In genomic region chr10:121633056-121633455, GRCh38 we compare ENCODE assay signal across 17 cellular contexts. TPM values are rescaled to one million over a fixed set of nuclear protein-coding genes. Genes with fewer than 3 reads are reported as not detected.
DNase-seq lines count a peak whose midpoint lies in the region; ATAC-seq and TF ChIP-seq lines count a peak whose summit lies in the region.
"Had no signal": no experiment of that assay in that cellular context is flagged by ENCODE, and none has a peak within 500 bp of the region (broad histone marks: within the 10 kb centered on the region; RNA-seq: fewer than 3 reads in every experiment).

No MANE protein-coding gene starts in this region.

- DNase-seq in GM23338 (ENCODE audit: low spot score) (no peak), trophoblast cell (no peak), NOMO-1 treated with dmso at 0.1 percent for 144 hours (lab: John Stamatoyannopoulos, UW; ENCODE audit: unreplicated experiment) (no peak), NOMO-1 treated with DMSO at 0.1 percent for 48 hours (lab: John Stamatoyannopoulos, UW; ENCODE audit: unreplicated experiment) (no peak), mucosa of descending colon (no peak)
- no peak for DNase-seq in stimulated activated effector memory CD8-positive, alpha-beta T cell treated with anti-CD3 and anti-CD28 coated beads, Interleukin-12 subunit alpha, Interleukin-12 subunit beta, amount 100 ng/mL, for 72 hours (ENCODE audit: low spot score in 2 of 2)
- DNase-seq: CD8-positive, alpha-beta T cell; COR-L47; DMS153; DMS79 treated with DMSO at 0.1 percent for 48 hours; EL; GDM1 had no signal

- peak overlapping the region; percentile 24 for H2BK5ac ChIP-seq in trophoblast cell (ENCODE audit: low read depth, low read length, poor library complexity)

- H3K27me3 Mint-ChIP-seq in GM23338 (ENCODE audit: insufficient read depth, low read depth, poor library complexity) = peaks cover 2% of the 10 kb centered on the region

- no peak overlapping the region for H3K9ac ChIP-seq in trophoblast cell (ENCODE audit: low read length)

- no peak overlapping the region for H2AK5ac ChIP-seq in trophoblast cell (ENCODE audit: low read length)

- H4K91ac ChIP-seq in trophoblast cell (ENCODE audit: low read depth, low read length) = no peak overlapping the region

- H3K27ac ChIP-seq in GM23338 (ENCODE audit: low read depth) (no peak overlapping the region), trophoblast cell (ENCODE audit: low read depth, low read length) (no peak overlapping the region)

- peaks cover 8% of the 10 kb centered on the region; the same call in 2 of the 3 replicates for H3K36me3 Mint-ChIP-seq in GM23338 (ENCODE audit: low read depth)
- H3K36me3 Mint-ChIP-seq in stimulated activated effector memory CD8-positive, alpha-beta T cell treated with anti-CD3 and anti-CD28 coated beads, Interleukin-12 subunit alpha, Interleukin-12 subunit beta, amount 100 ng/mL, for 72 hours = no peaks in the 10 kb centered on the region
- H3K36me3 Mint-ChIP-seq: CD14-positive monocyte; CD8-positive, alpha-beta T cell; IgD-negative memory B cell had no signal

- WGBS in trophoblast cell (ENCODE audit: extremely low coverage, insufficient coverage, insufficient read length) = no CpG with 5 or more reads among the region's 5 CpGs

- H3K4me1 ChIP-seq in GM23338 (ENCODE audit: insufficient read depth) = peaks cover 6% of the 10 kb centered on the region; the same call in 1 of the 2 replicates
- peaks cover 4 to 5% of the 10 kb centered on the region in 2 experiments for H3K4me1 ChIP-seq in trophoblast cell (ENCODE audit: control insufficient read depth in 1 of 2, insufficient read depth in 2 of 2, low read length in 2 of 2)
- H3K4me1 ChIP-seq in mucosa of descending colon (ENCODE audit: low read depth) = no peaks in the 10 kb centered on the region

- H3K4me3 Mint-ChIP-seq in GM23338 = no peak overlapping the region
- H3K4me3 Mint-ChIP-seq in stimulated activated effector memory CD8-positive, alpha-beta T cell treated with anti-CD3 and anti-CD28 coated beads, Interleukin-12 subunit alpha, Interleukin-12 subunit beta, amount 100 ng/mL, for 72 hours = no peak overlapping the region
- H3K4me3 Mint-ChIP-seq: CD14-positive monocyte; CD8-positive, alpha-beta T cell; IgD-negative memory B cell had no signal

- H3K4ac ChIP-seq in trophoblast cell (ENCODE audit: low read depth, low read length) = no peak overlapping the region

- no peak overlapping the region for H3K23ac ChIP-seq in trophoblast cell (ENCODE audit: low read length)

- intact Hi-C loops in mucosa of descending colon (cut with DNase I, micrococcal nuclease) = no loop called here

- no peak for ATAC-seq in GM23338
- peak; percentile 25 for ATAC-seq in esophagus mucosa
- ATAC-seq in stimulated activated effector memory CD8-positive, alpha-beta T cell treated with anti-CD3 and anti-CD28 coated beads, Interleukin-12 subunit alpha, Interleukin-12 subunit beta, amount 100 ng/mL, for 72 hours = peak; percentile 8
- ATAC-seq in HG03175 (IDR thresholded peaks at IDR 0.05; ENCODE audit: unreplicated experiment) = no peak
- no peak for ATAC-seq in mucosa of descending colon
- ATAC-seq: CD8-positive, alpha-beta T cell had no signal

- no peaks in the 10 kb centered on the region for H3K9me3 ChIP-seq in trophoblast cell (ENCODE audit: insufficient read depth, low read depth, low read length)
- H3K9me3 ChIP-seq in mucosa of descending colon = peaks cover 7% of the 10 kb centered on the region

- no peak overlapping the region for H3K14ac ChIP-seq in trophoblast cell (ENCODE audit: low read length)

- no peaks in the 10 kb centered on the region for H3K79me2 ChIP-seq in GM23338 (replicated peaks; ENCODE audit: insufficient read depth)
- no peaks in the 10 kb centered on the region for H3K79me2 ChIP-seq in trophoblast cell (ENCODE audit: control insufficient read depth, insufficient read depth, low read length, poor library complexity)

- H4K12ac ChIP-seq in trophoblast cell (ENCODE audit: low read depth, low read length) = no peak overlapping the region

- peak overlapping the region; percentile 85; the same call in 1 of the 2 replicates for H2AFZ ChIP-seq in GM23338
- H2AFZ ChIP-seq in trophoblast cell (ENCODE audit: insufficient read depth, low read length, poor library complexity) = no peak overlapping the region

- H4K8ac ChIP-seq in trophoblast cell (ENCODE audit: low read depth, low read length) = no peak overlapping the region

- H3K27me3 ChIP-seq in GM23338 (ENCODE audit: insufficient read depth) = no peaks in the 10 kb centered on the region
- no peaks in the 10 kb centered on the region for H3K27me3 ChIP-seq in trophoblast cell (ENCODE audit: insufficient read depth, low read length)

- no peaks in the 10 kb centered on the region for H3F3A ChIP-seq in GM23338 (replicated peaks; ENCODE audit: low read depth)

- no peaks in the 10 kb centered on the region for H4K20me1 ChIP-seq in GM23338 (replicated peaks; ENCODE audit: insufficient read depth)

- H3K36me3 ChIP-seq in GM23338 (ENCODE audit: insufficient read depth) = no peaks in the 10 kb centered on the region
- no peaks in the 10 kb centered on the region for H3K36me3 ChIP-seq in trophoblast cell (ENCODE audit: control insufficient read depth in 1 of 2, insufficient read depth in 2 of 2, low read length in 2 of 2)
- H3K36me3 ChIP-seq in mucosa of descending colon (ENCODE audit: low read depth) = no peaks in the 10 kb centered on the region

- peaks cover 4% of the 10 kb centered on the region; the same call in 1 of the 3 replicates for H3K4me1 Mint-ChIP-seq in GM23338
- no peaks in the 10 kb centered on the region for H3K4me1 Mint-ChIP-seq in stimulated activated effector memory CD8-positive, alpha-beta T cell treated with anti-CD3 and anti-CD28 coated beads, Interleukin-12 subunit alpha, Interleukin-12 subunit beta, amount 100 ng/mL, for 72 hours
- H3K4me1 Mint-ChIP-seq: CD14-positive monocyte, IgD-negative memory B cell had no signal

- H3K4me3 ChIP-seq in GM23338 (no peak overlapping the region), trophoblast cell (ENCODE audit: low read depth, low read length) (no peak overlapping the region), mucosa of descending colon (no peak overlapping the region)

- no peak overlapping the region for H2BK12ac ChIP-seq in trophoblast cell (ENCODE audit: low read length)

- no peaks in the 10 kb centered on the region for H3K79me1 ChIP-seq in trophoblast cell (ENCODE audit: low read length)

- no peak overlapping the region for H3K4me2 ChIP-seq in GM23338
- H3K4me2 ChIP-seq in trophoblast cell (ENCODE audit: low read length) = no peak overlapping the region

- no peaks in the 10 kb centered on the region for H3K9me2 ChIP-seq in GM23338 (ENCODE audit: insufficient read depth)

- H3K27ac Mint-ChIP-seq in GM23338 = no peak overlapping the region
- H3K27ac Mint-ChIP-seq in stimulated activated effector memory CD8-positive, alpha-beta T cell treated with anti-CD3 and anti-CD28 coated beads, Interleukin-12 subunit alpha, Interleukin-12 subunit beta, amount 100 ng/mL, for 72 hours = no peak overlapping the region
- H3K27ac Mint-ChIP-seq: CD8-positive, alpha-beta T cell; IgD-negative memory B cell had no signal

- no peak overlapping the region for H2BK120ac ChIP-seq in trophoblast cell (ENCODE audit: insufficient read depth, low read length, poor library complexity)

- peaks cover 13% of the 10 kb centered on the region for H3K9me3 Mint-ChIP-seq in GM23338
- peaks cover 5% of the 10 kb centered on the region for H3K9me3 Mint-ChIP-seq in stimulated activated effector memory CD8-positive, alpha-beta T cell treated with anti-CD3 and anti-CD28 coated beads, Interleukin-12 subunit alpha, Interleukin-12 subunit beta, amount 100 ng/mL, for 72 hours

- no peak overlapping the region for H3K18ac ChIP-seq in trophoblast cell (ENCODE audit: low read length)

- TF ChIP-seq CTCF in GM23338 (conservative IDR thresholded peaks at IDR 0.05; ENCODE audit: low read depth in 2 of 2) (no peak), mucosa of descending colon (IDR thresholded peaks at IDR 0.05) (no peak)

TF ChIP-seq in GM23338, 12 proteins besides CTCF, POLR2A, EP300 and RAD21 (continues in another document):
- no peak for TF ChIP-seq REST (IDR thresholded peaks at IDR 0.05; ENCODE audit: unreplicated experiment)
- TF ChIP-seq, protein P1, sequence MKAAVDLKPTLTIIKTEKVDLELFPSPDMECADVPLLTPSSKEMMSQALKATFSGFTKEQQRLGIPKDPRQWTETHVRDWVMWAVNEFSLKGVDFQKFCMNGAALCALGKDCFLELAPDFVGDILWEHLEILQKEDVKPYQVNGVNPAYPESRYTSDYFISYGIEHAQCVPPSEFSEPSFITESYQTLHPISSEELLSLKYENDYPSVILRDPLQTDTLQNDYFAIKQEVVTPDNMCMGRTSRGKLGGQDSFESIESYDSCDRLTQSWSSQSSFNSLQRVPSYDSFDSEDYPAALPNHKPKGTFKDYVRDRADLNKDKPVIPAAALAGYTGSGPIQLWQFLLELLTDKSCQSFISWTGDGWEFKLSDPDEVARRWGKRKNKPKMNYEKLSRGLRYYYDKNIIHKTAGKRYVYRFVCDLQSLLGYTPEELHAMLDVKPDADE (IDR thresholded peaks at IDR 0.05) = no peak

RNA-seq across cellular contexts. Expression of gene FGFR2, which starts 34.8 kb away (rescaled TPM):
- 82.5 and 106 TPM in 2 replicates for total RNA-seq in GM23338 (2014; rRNA removed; shearing (Covaris generic))
- 31.1 and 32.3 TPM in 2 replicates for polyA plus RNA-seq in GM23338 (2016; fragmentation: Nextera tagmentation; extraction: Ambion mirVana)
- total RNA-seq in esophagus mucosa = 27.4 TPM
- 21.4 and 23.8 TPM in 2 replicates for polyA plus RNA-seq in trophoblast cell (2013)
- 100 to 1,000 TPM in 1 of 3 donors, 10 to 100 TPM in 2; 64.3 to 138 (median 77.5) TPM for total RNA-seq in mucosa of descending colon
- polyA plus RNA-seq: AG04450, CD14-positive monocyte, IgD-negative memory B cell had no signal

Comparison
In these comparisons a context has a peak if more than half of its experiments do, and no peak if none do; other contexts are left out.
1. ATAC-seq: peak in esophagus mucosa (single experiment) and stimulated activated effector memory CD8-positive, alpha-beta T cell treated with anti-CD3 and anti-CD28 coated beads, Interleukin-12 subunit alpha, Interleukin-12 subunit beta, amount 100 ng/mL, for 72 hours (single experiment); none in GM23338 (single experiment), HG03175 (single experiment) and mucosa of descending colon (single experiment).